Comparison of ENCODE assay signal across 1 cellular context in genomic region chr17:83118071-83118841, GRCh38.
TF ChIP-seq lines count a peak whose summit lies in the region.

No MANE protein-coding gene starts in this region.

TF ChIP-seq in IMR-90, 13 proteins besides CTCF, POLR2A, EP300 and RAD21 (continued from another document):
- TF ChIP-seq, protein P1, sequence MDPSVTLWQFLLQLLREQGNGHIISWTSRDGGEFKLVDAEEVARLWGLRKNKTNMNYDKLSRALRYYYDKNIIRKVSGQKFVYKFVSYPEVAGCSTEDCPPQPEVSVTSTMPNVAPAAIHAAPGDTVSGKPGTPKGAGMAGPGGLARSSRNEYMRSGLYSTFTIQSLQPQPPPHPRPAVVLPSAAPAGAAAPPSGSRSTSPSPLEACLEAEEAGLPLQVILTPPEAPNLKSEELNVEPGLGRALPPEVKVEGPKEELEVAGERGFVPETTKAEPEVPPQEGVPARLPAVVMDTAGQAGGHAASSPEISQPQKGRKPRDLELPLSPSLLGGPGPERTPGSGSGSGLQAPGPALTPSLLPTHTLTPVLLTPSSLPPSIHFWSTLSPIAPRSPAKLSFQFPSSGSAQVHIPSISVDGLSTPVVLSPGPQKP (IDR thresholded peaks at IDR 0.05; ENCODE audit: borderline replicate concordance, low read depth, low read length), result no peak
